In the genomic region with DNA sequence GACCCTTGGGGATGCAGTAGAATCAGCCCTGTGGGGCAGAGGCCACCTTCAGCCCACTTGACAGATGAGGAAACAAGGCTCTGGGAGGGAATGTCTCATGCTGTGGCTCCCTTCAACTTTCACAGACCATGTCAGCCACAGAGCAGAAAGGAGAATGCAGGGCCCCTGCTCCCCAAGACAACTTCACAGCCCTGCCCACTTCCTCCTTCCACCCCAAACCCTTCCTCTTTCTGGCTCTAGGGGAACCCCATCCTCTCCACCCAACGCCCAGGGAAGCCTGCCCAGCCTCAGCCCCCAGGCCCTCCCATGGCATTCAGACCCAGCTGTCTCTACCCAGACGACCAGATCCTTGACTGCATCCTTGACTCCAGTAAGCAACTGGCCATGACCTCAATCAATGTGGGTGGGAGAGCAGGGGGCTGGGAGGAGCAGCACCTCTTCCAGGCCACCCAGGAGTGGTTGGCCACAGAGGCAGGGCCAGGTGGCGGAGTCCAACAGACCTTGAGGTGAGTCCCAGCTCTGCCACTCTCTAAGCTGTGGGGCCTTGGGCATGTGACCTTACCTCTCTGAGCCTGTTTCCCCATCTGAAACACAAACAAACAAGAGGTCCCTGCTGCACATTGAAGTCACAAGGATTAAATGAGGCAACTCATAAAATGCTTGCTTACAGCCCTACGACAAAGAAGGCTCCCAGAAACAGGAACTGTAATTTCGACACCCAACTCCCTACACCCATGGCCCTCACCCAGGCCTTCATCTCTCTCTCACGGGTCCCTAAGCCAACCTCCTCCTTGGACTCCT, we compare ENCODE assay signal across 8 cellular contexts. TPM values are rescaled to one million over a fixed set of nuclear protein-coding genes. Genes with fewer than 3 reads are reported as not detected.
DNase-seq lines count a peak whose midpoint lies in the region; ATAC-seq, FAIRE-seq and TF ChIP-seq lines count a peak whose summit lies in the region.

No MANE protein-coding gene starts in this region.

- no peak overlapping the region for H3K4me2 ChIP-seq in K562 (ENCODE audit: insufficient read depth, low read length)

- H3K4me3 ChIP-seq in NB4 (ENCODE audit: low read depth, low read length) (peak overlapping the region; percentile 37), K562 (no peak overlapping the region)

- H3K36me3 ChIP-seq in K562 (ENCODE audit: control insufficient read depth, insufficient read depth, low read length) = peaks cover 92% of the 10 kb centered on the region

- H3K9ac ChIP-seq in K562 (ENCODE audit: insufficient read depth in 1 of 2, low read depth in 2 of 2, low read length in 2 of 2) = peak overlapping the region in 1 of 2 experiments; percentile 88; a peak in 2 of 4 replicates

- peaks cover 40 to 44% of the 10 kb centered on the region in 2 experiments for H3K4me1 ChIP-seq in K562 (replicated peaks in 1 of 2; ENCODE audit: control insufficient read depth in 2 of 2, insufficient read depth in 2 of 2, low read length in 2 of 2)

- BruUV-seq in K562 (replicated peaks; lab: Mats Ljungman, UMichigan) = no TSS peak

- in situ Hi-C loops in K562 (cut with MboI) = no loop called here

- 65% methylated on average over 6 of the region's 6 CpGs for WGBS in K562 (ENCODE audit: insufficient coverage, low coverage, missing lambda C conversion rate)

- H3K27ac ChIP-seq in K562 (ENCODE audit: extremely low read depth, low read depth, low read length) = peak overlapping the region; percentile 70; the same call in 2 of the 3 replicates

- ATAC-seq in GM18511 (IDR thresholded peaks at IDR 0.05; ENCODE audit: unreplicated experiment) (peak; percentile 48), K562 (no peak)

- H3K27me3 ChIP-seq in K562 (ENCODE audit: control insufficient read depth in 2 of 2, insufficient read depth in 2 of 2, low read length in 2 of 2) = no peaks in the 10 kb centered on the region; a peak in 1 of 5 replicates

- DNase-seq in NB4 (ENCODE audit: low read depth) (peak; percentile 88), K562 (ENCODE audit: extremely low read depth in 1 of 4, low spot score in 3 of 4) (no peak), pons (ENCODE audit: low spot score) (peak; percentile 71), GOT3 (lab: John Stamatoyannopoulos, UW) (no peak), epidermal melanocyte (ENCODE audit: insufficient read length, low spot score) (no peak), NCI-H2227 treated with DMSO at 0.1 percent for 48 hours (lab: John Stamatoyannopoulos, UW) (no peak), iPS-NIHi7 (ENCODE audit: extremely low spot score) (no peak)

- CTCF ChIA-PET in K562 (lab: Yijun Ruan, JAX; ENCODE audit: low intra/inter-chr PET ratio) = no interaction called here

- POLR2A ChIA-PET in K562 (lab: Yijun Ruan, JAX) = interaction anchor here (1.2 to 1.7 kb wide), 2 partner anchors 15 to 42 kb away, joined by 3 to 4 read pairs; no protein-coding TSS in a partner anchor

- TF ChIP-seq POLR2A in NB4 (IDR thresholded peaks at IDR 0.05; ENCODE audit: extremely low read depth, insufficient read length) = no peak
- no peak for TF ChIP-seq POLR2A in K562 (conservative IDR thresholded peaks at IDR 0.05)

- H4K20me1 ChIP-seq in K562 (replicated peaks; ENCODE audit: control insufficient read depth, insufficient read depth, low read length) = peaks cover 24% of the 10 kb centered on the region; the same call in 1 of the 2 replicates

- intact Hi-C loops in K562 (cut with micrococcal nuclease) = no loop called here

- H3K9me3 ChIP-seq in K562 (replicated peaks; ENCODE audit: control insufficient read depth, insufficient read depth, low read depth, low read length) = no peaks in the 10 kb centered on the region

- no peak for TF ChIP-seq EP300 in K562 (IDR thresholded peaks at IDR 0.05; ENCODE audit: low read length)

- no peak for TF ChIP-seq CTCF in NB4 (IDR thresholded peaks at IDR 0.05; ENCODE audit: low read depth, low read length)
- no peak for TF ChIP-seq CTCF in K562 (IDR thresholded peaks at IDR 0.05 in 2 of 3, conservative IDR thresholded peaks at IDR 0.05 in 1 of 3; ENCODE audit: insufficient read depth in 2 of 3, low read depth in 1 of 3, low read length in 3 of 3)

- peaks cover 4% of the 10 kb centered on the region for H3K9me1 ChIP-seq in K562 (ENCODE audit: control insufficient read depth, insufficient read depth, low read length)

- no peak for FAIRE-seq in K562 (lab: Jason Lieb, UNC)

- peaks cover 72% of the 10 kb centered on the region for H3K79me2 ChIP-seq in K562 (ENCODE audit: control insufficient read depth, insufficient read depth, low read length)

- TF ChIP-seq RAD21 in K562 (CRISPR knock-in tag; conservative IDR thresholded peaks at IDR 0.05 in 1 of 2, IDR thresholded peaks at IDR 0.05 in 1 of 2) = no peak

- H2AFZ ChIP-seq in K562 (ENCODE audit: low read depth, low read length) = no peak overlapping the region

RNA-seq across cellular contexts. Expression of gene DEDD2, which starts 15.8 kb away (rescaled TPM):
- 11.8 and 32.9 TPM in 2 replicates for total RNA-seq in K562 (2011; cell fraction: chromatin; rRNA removed; ENCODE audit: low replicate concordance)
- 28.2 and 29.9 TPM in 2 replicates for total RNA-seq in K562 (2011; cell fraction: nucleolus; rRNA removed)
- total RNA-seq in K562 (2011; cell fraction: nucleoplasm; rRNA removed) = 20.2 and 21.2 TPM in 2 replicates
- 37.5 and 53.6 TPM in 2 replicates for total RNA-seq in K562 (2014; rRNA removed)
- total RNA-seq in K562 (2014; rRNA removed; fragmentation: Illumina TruSeq; extraction: Trizol) = 12.5 and 16.8 TPM in 2 replicates
- 24.1 and 24.5 TPM in 2 replicates for total RNA-seq in K562 (2015; rRNA removed; fragmentation: Illumina TruSeq; extraction: Trizol)
- total RNA-seq in K562 (2021) = 35.9 and 37.3 TPM in 2 replicates
- polyA plus RNA-seq in K562 (2011; rRNA removed) = 29.2 and 36.2 TPM in 2 replicates
- 52.8 and 104 TPM in 2 replicates for polyA plus RNA-seq in K562 (2011; cell fraction: cytosol; rRNA removed)
- polyA plus RNA-seq in K562 (2011; cell fraction: nucleus; rRNA removed) = 35.0 and 53.5 TPM in 2 replicates
- 28.1 and 29.6 TPM in 2 replicates for polyA plus RNA-seq in K562 (2012)
- polyA plus RNA-seq in K562 (2014; fragmentation: Illumina TruSeq; extraction: Trizol) = 31.3 and 34.0 TPM in 2 replicates
- 1 to 10 TPM; 4.3 to 4.7 TPM for polyA plus RNA-seq in K562 (2014; fragmentation: Nextera tagmentation; extraction: Ambion mirVana)
- polyA plus RNA-seq in K562 (2014; rRNA removed) = 43.0 and 47.8 TPM in 2 replicates
- 9.9 and 15.1 TPM in 2 replicates for polyA minus RNA-seq in K562 (2011; rRNA and poly(A)+ RNA removed)
- 15.5 and 17.2 TPM in 2 replicates for polyA minus RNA-seq in K562 (2011; cell fraction: cytosol; rRNA and poly(A)+ RNA removed)
- 8.8 and 9.7 TPM in 2 replicates for polyA minus RNA-seq in K562 (2011; cell fraction: nucleus; rRNA and poly(A)+ RNA removed)

RNA-seq across cellular contexts. Expression of gene ZNF526, which starts 18.4 kb away (rescaled TPM):
- 21.1 and 52.8 TPM in 2 replicates for total RNA-seq in K562 (2011; cell fraction: chromatin; rRNA removed; ENCODE audit: low replicate concordance)
- total RNA-seq in K562 (2011; cell fraction: nucleolus; rRNA removed) = 30.7 and 40.2 TPM in 2 replicates
- 23.1 and 30.6 TPM in 2 replicates for total RNA-seq in K562 (2011; cell fraction: nucleoplasm; rRNA removed)
- 8.3 and 11.5 TPM in 2 replicates for total RNA-seq in K562 (2014; rRNA removed)
- 5.3 and 6.1 TPM in 2 replicates for total RNA-seq in K562 (2014; rRNA removed; fragmentation: Illumina TruSeq; extraction: Trizol)
- total RNA-seq in K562 (2015; rRNA removed; fragmentation: Illumina TruSeq; extraction: Trizol) = 7.6 and 8.2 TPM in 2 replicates
- total RNA-seq in K562 (2021) = 17.9 and 19.9 TPM in 2 replicates
- 4.2 and 8.3 TPM in 2 replicates for polyA plus RNA-seq in K562 (2011; rRNA removed)
- polyA plus RNA-seq in K562 (2011; cell fraction: cytosol; rRNA removed) = 5.2 and 8.1 TPM in 2 replicates
- 7.2 and 8.4 TPM in 2 replicates for polyA plus RNA-seq in K562 (2011; cell fraction: nucleus; rRNA removed)
- polyA plus RNA-seq in K562 (2012) = 8.0 and 13.2 TPM in 2 replicates
- polyA plus RNA-seq in K562 (2014; fragmentation: Illumina TruSeq; extraction: Trizol) = 6.5 and 8.6 TPM in 2 replicates
- 1 to 10 TPM; 1.3 to 2.2 TPM for polyA plus RNA-seq in K562 (2014; fragmentation: Nextera tagmentation; extraction: Ambion mirVana)
- 6.2 and 7.4 TPM in 2 replicates for polyA plus RNA-seq in K562 (2014; rRNA removed)
- 10.0 and 13.2 TPM in 2 replicates for polyA minus RNA-seq in K562 (2011; rRNA and poly(A)+ RNA removed)
- polyA minus RNA-seq in K562 (2011; cell fraction: cytosol; rRNA and poly(A)+ RNA removed) = 6.9 TPM in 2 replicates
- 9.0 and 12.9 TPM in 2 replicates for polyA minus RNA-seq in K562 (2011; cell fraction: nucleus; rRNA and poly(A)+ RNA removed)

RNA-seq across cellular contexts. Expression of gene GSK3A, which starts 40.7 kb away (rescaled TPM):
- 22.4 and 48.7 TPM in 2 replicates for total RNA-seq in K562 (2011; cell fraction: chromatin; rRNA removed; ENCODE audit: low replicate concordance)
- total RNA-seq in K562 (2011; cell fraction: nucleolus; rRNA removed) = 25.8 and 28.0 TPM in 2 replicates
- total RNA-seq in K562 (2011; cell fraction: nucleoplasm; rRNA removed) = 24.6 and 32.8 TPM in 2 replicates
- 22.7 and 25.2 TPM in 2 replicates for total RNA-seq in K562 (2014; rRNA removed)
- total RNA-seq in K562 (2014; rRNA removed; fragmentation: Illumina TruSeq; extraction: Trizol) = 16.6 and 21.4 TPM in 2 replicates
- 31.4 and 33.3 TPM in 2 replicates for total RNA-seq in K562 (2015; rRNA removed; fragmentation: Illumina TruSeq; extraction: Trizol)
- 54.9 and 56.0 TPM in 2 replicates for total RNA-seq in K562 (2021)
- 49.3 and 61.9 TPM in 2 replicates for polyA plus RNA-seq in K562 (2011; rRNA removed)
- 72.0 and 94.0 TPM in 2 replicates for polyA plus RNA-seq in K562 (2011; cell fraction: cytosol; rRNA removed)
- 46.6 and 64.9 TPM in 2 replicates for polyA plus RNA-seq in K562 (2011; cell fraction: nucleus; rRNA removed)
- 48.3 and 56.6 TPM in 2 replicates for polyA plus RNA-seq in K562 (2012)
- polyA plus RNA-seq in K562 (2014; fragmentation: Illumina TruSeq; extraction: Trizol) = 90.0 and 90.7 TPM in 2 replicates
- polyA plus RNA-seq in K562 (2014; fragmentation: Nextera tagmentation; extraction: Ambion mirVana) = under 1 TPM; 0.62 to 0.89 TPM
- polyA plus RNA-seq in K562 (2014; rRNA removed) = 54.2 and 55.4 TPM in 2 replicates
- 18.3 and 32.8 TPM in 2 replicates for polyA minus RNA-seq in K562 (2011; rRNA and poly(A)+ RNA removed)
- 31.4 and 33.4 TPM in 2 replicates for polyA minus RNA-seq in K562 (2011; cell fraction: cytosol; rRNA and poly(A)+ RNA removed)
- polyA minus RNA-seq in K562 (2011; cell fraction: nucleus; rRNA and poly(A)+ RNA removed) = 7.9 and 9.6 TPM in 2 replicates

RNA-seq across cellular contexts. Expression of gene ERF, which starts 53.2 kb away (rescaled TPM):
- total RNA-seq in K562 (2011; cell fraction: chromatin; rRNA removed; ENCODE audit: low replicate concordance) = 105 and 266 TPM in 2 replicates
- total RNA-seq in K562 (2011; cell fraction: nucleolus; rRNA removed) = 150 and 152 TPM in 2 replicates
- 89.4 and 93.6 TPM in 2 replicates for total RNA-seq in K562 (2011; cell fraction: nucleoplasm; rRNA removed)
- total RNA-seq in K562 (2014; rRNA removed) (27.1 and 29.8 TPM in 2 replicates), K562 (2014; rRNA removed; fragmentation: Illumina TruSeq; extraction: Trizol) (19.0 and 20.0 TPM in 2 replicates), K562 (2015; rRNA removed; fragmentation: Illumina TruSeq; extraction: Trizol) (26.5 and 30.0 TPM in 2 replicates), K562 (2021) (72.7 and 75.4 TPM in 2 replicates)
- polyA plus RNA-seq in K562 (2011; rRNA removed) (27.0 and 41.5 TPM in 2 replicates), K562 (2014; fragmentation: Illumina TruSeq; extraction: Trizol) (28.9 and 45.7 TPM in 2 replicates), K562 (2014; fragmentation: Nextera tagmentation; extraction: Ambion mirVana) (under 1 TPM; 0.03 to 0.13 TPM), K562 (2014; rRNA removed) (54.9 and 62.2 TPM in 2 replicates)
- polyA plus RNA-seq in K562 (2011; cell fraction: cytosol; rRNA removed) = 33.1 and 53.6 TPM in 2 replicates
- polyA plus RNA-seq in K562 (2011; cell fraction: nucleus; rRNA removed) = 142 and 197 TPM in 2 replicates
- polyA plus RNA-seq in K562 (2012) = 34.3 and 44.0 TPM in 2 replicates
- 16.2 and 21.5 TPM in 2 replicates for polyA minus RNA-seq in K562 (2011; rRNA and poly(A)+ RNA removed)
- polyA minus RNA-seq in K562 (2011; cell fraction: cytosol; rRNA and poly(A)+ RNA removed) = 31.7 and 33.0 TPM in 2 replicates
- polyA minus RNA-seq in K562 (2011; cell fraction: nucleus; rRNA and poly(A)+ RNA removed) = 30.3 and 43.7 TPM in 2 replicates

Comparison
In these comparisons a context has a peak if more than half of its experiments do, and no peak if none do; other contexts are left out.
1. DNase-seq: peak in NB4 (single experiment) and pons (single experiment); none in K562 (0 of 4), GOT3 (single experiment), epidermal melanocyte (single experiment), NCI-H2227 treated with DMSO at 0.1 percent for 48 hours (single experiment) and iPS-NIHi7 (single experiment).